In genomic region chr9:34983209-34983608, GRCh38 we compare ENCODE assay signal across 12 cellular contexts. TPM values are rescaled to one million over a fixed set of nuclear protein-coding genes. Genes with fewer than 3 reads are reported as not detected.
A peak's percentile ranks its signal among the peaks of the same experiment; 100 is the strongest.
DNase-seq lines count a peak whose midpoint lies in the region; ATAC-seq and TF ChIP-seq lines count a peak whose summit lies in the region.
"Had no signal": no experiment of that assay in that cellular context is flagged by ENCODE, and none has a peak within 500 bp of the region (broad histone marks: within the 10 kb centered on the region; RNA-seq: fewer than 3 reads in every experiment).

No MANE protein-coding gene starts in this region.

- ATAC-seq in GM18517 (IDR thresholded peaks at IDR 0.05; ENCODE audit: unreplicated experiment) (peak; percentile 45), GM21619 (IDR thresholded peaks at IDR 0.05; ENCODE audit: unreplicated experiment) (peak; percentile 43), right lobe of liver (no peak)
- ATAC-seq: K562 had no signal

- H3K4me3 ChIP-seq in suprapubic skin (no peak overlapping the region), right lobe of liver (no peak overlapping the region)
- H3K4me3 ChIP-seq: K562, thoracic aorta had no signal

- H3K9me3 Mint-ChIP-seq in IgD-negative memory B cell = no peaks in the 10 kb centered on the region
- no peaks in the 10 kb centered on the region for H3K9me3 Mint-ChIP-seq in dendritic cell treated with granulocyte-macrophage colony-stimulating factor and Interleukin-4, amounts not matched to agents 40 ng/mL and 50 ng/mL, for 4 days

- H3K27ac ChIP-seq in suprapubic skin (no peak overlapping the region), right lobe of liver (no peak overlapping the region)
- H3K27ac ChIP-seq: thoracic aorta had no signal

- intact Hi-C loops in dendritic cell treated with granulocyte-macrophage colony-stimulating factor and Interleukin-4, amounts not matched to agents 40 ng/mL and 50 ng/mL, for 4 days (cut with micrococcal nuclease) = no loop called here
- intact Hi-C loops in right lobe of liver (cut with DNase I) = loop anchor here in 1 of 2 donors (10.0 kb wide), 1 partner anchor 88 kb away; a partner anchor contains a TSS

- 88% methylated on average over 2 of the region's 2 CpGs for whole genome bisulfite sequencing in suprapubic skin
- 67% methylated on average over 1 of the region's 2 CpGs for WGBS in right lobe of liver (ENCODE audit: insufficient coverage, low coverage, low lambda C conversion rate, missing lambda C conversion rate)

- H3K9me3 ChIP-seq in suprapubic skin (no peaks in the 10 kb centered on the region), right lobe of liver (no peaks in the 10 kb centered on the region)
- H3K9me3 ChIP-seq: thoracic aorta had no signal

- no peaks in the 10 kb centered on the region for H3K27me3 ChIP-seq in suprapubic skin
- H3K27me3 ChIP-seq in right lobe of liver = no peaks in the 10 kb centered on the region

- TF ChIP-seq CTCF in suprapubic skin (IDR thresholded peaks at IDR 0.05) (no peak), right lobe of liver (IDR thresholded peaks at IDR 0.05) (no peak)

- DNase-seq in activated gamma-delta T cell treated with Interleukin-2 at 50 U/mL for 16 hours (no peak), suprapubic skin (ENCODE audit: low spot score in 2 of 2) (no peak), right lobe of liver (no peak), HUDEP-2 (lab: John Stamatoyannopoulos, UW; ENCODE audit: unreplicated experiment in 76 of 76) (no peak)
- DNase-seq: GOT3; stimulated activated CD4-positive, alpha-beta T cell treated with anti-CD3 and anti-CD28 coated beads, Interleukin-4, amount 100 ng/mL, for 1 hour had no signal

- H3K36me3 ChIP-seq in suprapubic skin = no peaks in the 10 kb centered on the region
- no peaks in the 10 kb centered on the region for H3K36me3 ChIP-seq in right lobe of liver
- H3K36me3 ChIP-seq: thoracic aorta had no signal

- peaks cover 3% of the 10 kb centered on the region for H3K27me3 Mint-ChIP-seq in IgD-negative memory B cell
- H3K27me3 Mint-ChIP-seq in dendritic cell treated with granulocyte-macrophage colony-stimulating factor and Interleukin-4, amounts not matched to agents 40 ng/mL and 50 ng/mL, for 4 days = no peaks in the 10 kb centered on the region

- TF ChIP-seq POLR2A in suprapubic skin (IDR thresholded peaks at IDR 0.05) = no peak
- TF ChIP-seq POLR2A in right lobe of liver (IDR thresholded peaks at IDR 0.05) = no peak

- no peak for TF ChIP-seq EP300 in suprapubic skin (IDR thresholded peaks at IDR 0.05)

- no peaks in the 10 kb centered on the region for H3K36me3 Mint-ChIP-seq in IgD-negative memory B cell
- H3K36me3 Mint-ChIP-seq in dendritic cell treated with granulocyte-macrophage colony-stimulating factor and Interleukin-4, amounts not matched to agents 40 ng/mL and 50 ng/mL, for 4 days (ENCODE audit: low read depth) = no peaks in the 10 kb centered on the region

- peaks cover 13% of the 10 kb centered on the region for H3K4me1 ChIP-seq in suprapubic skin
- H3K4me1 ChIP-seq in right lobe of liver = no peaks in the 10 kb centered on the region

- H3K27ac Mint-ChIP-seq in IgD-negative memory B cell = peak overlapping the region in 2 of 3 donors; percentile 75 to 87
- peak overlapping the region; percentile 20 for H3K27ac Mint-ChIP-seq in dendritic cell treated with granulocyte-macrophage colony-stimulating factor and Interleukin-4, amounts not matched to agents 40 ng/mL and 50 ng/mL, for 4 days

- H3K4me3 Mint-ChIP-seq in IgD-negative memory B cell = peak overlapping the region; percentile 54 to 89 (median 76)
- H3K4me3 Mint-ChIP-seq in dendritic cell treated with granulocyte-macrophage colony-stimulating factor and Interleukin-4, amounts not matched to agents 40 ng/mL and 50 ng/mL, for 4 days = no peak overlapping the region

- peaks cover 28 to 54% (median 38%) of the 10 kb centered on the region in 3 donors for H3K4me1 Mint-ChIP-seq in IgD-negative memory B cell
- H3K4me1 Mint-ChIP-seq in dendritic cell treated with granulocyte-macrophage colony-stimulating factor and Interleukin-4, amounts not matched to agents 40 ng/mL and 50 ng/mL, for 4 days (ENCODE audit: low read depth) = peaks cover 77% of the 10 kb centered on the region

RNA-seq across cellular contexts. Expression of gene DNAJB5, which starts 6.3 kb away (rescaled TPM):
- polyA plus RNA-seq in IgD-negative memory B cell = 0.75 TPM
- 1 to 10 TPM in 3 of 4 donors, under 1 TPM in 1; 0.98 to 4.7 (median 1.6) TPM for total RNA-seq in suprapubic skin
- total RNA-seq in right lobe of liver = 1 to 10 TPM; 1.1 to 3.5 (median 1.7) TPM

RNA-seq across cellular contexts. Expression of gene PHF24, which starts 25.1 kb away (rescaled TPM):
- 0.06 TPM for polyA plus RNA-seq in IgD-negative memory B cell
- total RNA-seq in suprapubic skin (1 to 10 TPM in 2 of 4 donors, under 1 TPM in 2; 0.26 to 4.2 (median 1.2) TPM), right lobe of liver (under 1 TPM in 2 of 6 experiments, not detected in 4; 0.04 to 0.06 TPM)
- total RNA-seq: K562 had no signal

Comparison
In these comparisons a context has a peak if more than half of its experiments do, and no peak if none do; other contexts are left out.
1. ATAC-seq: peak in GM18517 (single experiment) and GM21619 (single experiment); none in right lobe of liver (0 of 4).